ENCODE assay signal across 1 cellular context in the genomic region with DNA sequence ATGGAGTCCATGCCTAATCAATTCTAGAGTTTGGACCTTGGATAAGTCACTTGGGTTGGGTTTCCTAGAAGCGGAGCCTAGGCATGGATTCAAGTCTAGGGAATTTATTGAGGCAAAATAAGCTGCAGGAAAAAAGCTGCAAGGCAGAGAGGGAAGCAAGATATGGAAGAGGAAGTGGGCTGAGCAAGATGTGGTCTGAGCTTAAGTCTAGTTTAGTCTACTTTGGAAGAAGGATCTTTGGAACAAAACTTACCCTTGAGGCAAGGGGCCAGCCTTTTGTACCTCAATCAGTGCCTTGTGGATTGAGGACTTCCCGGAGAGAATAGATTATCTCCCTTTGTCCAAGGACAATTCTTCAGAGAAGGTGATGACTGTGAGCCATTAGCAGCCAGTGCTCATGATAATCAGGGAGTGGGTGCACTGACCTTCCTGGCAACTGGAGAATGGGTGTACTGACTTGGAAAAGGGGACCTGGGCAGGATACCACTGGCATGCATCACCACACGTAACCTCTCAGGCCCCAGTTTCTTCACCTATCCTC.
TF ChIP-seq lines count a peak whose summit lies in the region.

No MANE protein-coding gene starts in this region.

TF ChIP-seq in K562, 482 proteins besides CTCF, POLR2A, EP300 and RAD21:
- peak; percentile 87 for TF ChIP-seq SPI1 (IDR thresholded peaks at IDR 0.05; ENCODE audit: borderline replicate concordance, low read depth, low read length)
- TF ChIP-seq NCOA1 (IDR thresholded peaks at IDR 0.05; ENCODE audit: low read depth), result no peak
